Comparison of ENCODE assay signal across 24 cellular contexts in genomic region chr15:65996901-65997300, GRCh38.
DNase-seq lines count a peak whose midpoint lies in the region; ATAC-seq, FAIRE-seq and TF ChIP-seq lines count a peak whose summit lies in the region.
"Had no signal": no experiment of that assay in that cellular context is flagged by ENCODE, and none has a peak within 500 bp of the region (broad histone marks: within the 10 kb centered on the region; RNA-seq: fewer than 3 reads in every experiment).

No MANE protein-coding gene starts in this region.

- H3K27ac ChIP-seq in K562 (ENCODE audit: extremely low read depth, low read depth, low read length) (no peak overlapping the region), H1 (ENCODE audit: low read depth, low read length) (no peak overlapping the region), pancreas (no peak overlapping the region), smooth muscle cell (ENCODE audit: low read depth) (no peak overlapping the region)
- H3K27ac ChIP-seq: A549; BLaER1 treated with 17β-estradiol and CSF1 and Interleukin-3, amounts not matched to agents 10 nM and 100 nM; GM23248 had no signal

- H3K9me3 Mint-ChIP-seq in nephron progenitor cell = no peaks in the 10 kb centered on the region
- H3K9me3 Mint-ChIP-seq: CD4-positive, alpha-beta T cell; CD8-positive, alpha-beta memory T cell; H9 had no signal

- H3K4me3 ChIP-seq in K562 (no peak overlapping the region), H1 (ENCODE audit: extremely low read depth in 1 of 4, insufficient read depth in 2 of 4, low read depth in 3 of 4, low read length in 4 of 4) (no peak overlapping the region), pancreas (no peak overlapping the region), smooth muscle cell (no peak overlapping the region)
- H3K4me3 ChIP-seq: A549; BLaER1 treated with 17β-estradiol and CSF1 and Interleukin-3, amounts not matched to agents 10 nM and 100 nM; GM12878; GM23248 had no signal

- no peaks in the 10 kb centered on the region; the same call in 1 of the 2 replicates for H3K79me1 ChIP-seq in H1 (ENCODE audit: low read depth, low read length)

- no peak overlapping the region for H3K18ac ChIP-seq in H1 (ENCODE audit: extremely low read depth, low read length)

- no peaks in the 10 kb centered on the region for H3K36me3 Mint-ChIP-seq in nephron progenitor cell (ENCODE audit: low read depth)
- H3K36me3 Mint-ChIP-seq: CD14-positive monocyte; CD8-positive, alpha-beta memory T cell had no signal

- no peak overlapping the region for H3K4me3 Mint-ChIP-seq in nephron progenitor cell
- H3K4me3 Mint-ChIP-seq: CD14-positive monocyte; CD4-positive, alpha-beta T cell; CD8-positive, alpha-beta memory T cell; H9 had no signal

- peak in 1 of 4 experiments; percentile 14 for DNase-seq in K562 (ENCODE audit: extremely low read depth in 1 of 4, low spot score in 3 of 4)
- no peak for DNase-seq in H1 (ENCODE audit: low read depth in 1 of 2, low spot score in 2 of 2)
- DNase-seq in nephron progenitor cell = peak; percentile 20
- DNase-seq in pancreas = no peak
- DNase-seq in smooth muscle cell (lab: John Stamatoyannopoulos, UW; ENCODE audit: unreplicated experiment) = no peak
- DNase-seq: 8988T; ACHN; AML-193; BE2C; CD4-positive, alpha-beta T cell; CD8-positive, alpha-beta memory T cell; DMS 273 treated with DMSO at 0.1 percent for 48 hours; DMS79; EL; GDM1; GM23248; H9 had no signal

- POLR2A ChIA-PET in K562 (lab: Yijun Ruan, JAX) = interaction anchor here (0.5 to 0.7 kb wide), 2 partner anchors 325 to 349 kb away, joined by 3 read pairs; no protein-coding TSS in a partner anchor
- POLR2A ChIA-PET in H1 (lab: Charles Lee; ENCODE audit: partially characterized antibody) = no interaction called here

- intact Hi-C loops in K562 (cut with micrococcal nuclease) = no loop called here
- intact Hi-C loops in pancreas (cut with DNase I) = no loop called here

- H3K9me3 ChIP-seq in K562 (replicated peaks; ENCODE audit: control insufficient read depth, insufficient read depth, low read depth, low read length) (no peaks in the 10 kb centered on the region), H1 (ENCODE audit: insufficient read depth in 2 of 2, low read depth in 1 of 2, low read length in 1 of 2) (no peaks in the 10 kb centered on the region), pancreas (no peaks in the 10 kb centered on the region), smooth muscle cell (replicated peaks; ENCODE audit: low read depth) (no peaks in the 10 kb centered on the region)
- H3K9me3 ChIP-seq: A549; BE2C; BLaER1 treated with 17β-estradiol and CSF1 and Interleukin-3, amounts not matched to agents 10 nM and 100 nM had no signal

- no peak overlapping the region for H3K27ac Mint-ChIP-seq in nephron progenitor cell
- H3K27ac Mint-ChIP-seq: CD14-positive monocyte; CD4-positive, alpha-beta T cell; CD8-positive, alpha-beta memory T cell; H9 had no signal

- no peak overlapping the region for H3K4ac ChIP-seq in H1 (replicated peaks; ENCODE audit: insufficient read length, low read depth, low read length)

- TF ChIP-seq RAD21 in K562 (CRISPR knock-in tag; conservative IDR thresholded peaks at IDR 0.05 in 1 of 2, IDR thresholded peaks at IDR 0.05 in 1 of 2) (peak in 1 of 2 experiments; percentile 27; a peak in 1 of 4 replicates), H1 (IDR thresholded peaks at IDR 0.05 in 1 of 2, conservative IDR thresholded peaks at IDR 0.05 in 1 of 2; ENCODE audit: low read depth in 2 of 2, low read length in 2 of 2) (no peak)

- H3K9me1 ChIP-seq in K562 (ENCODE audit: control insufficient read depth, insufficient read depth, low read length) = no peaks in the 10 kb centered on the region

- no peak overlapping the region; the same call in 1 of the 2 replicates for H4K8ac ChIP-seq in H1 (ENCODE audit: extremely low read depth, insufficient read depth, low read length)

- H2BK20ac ChIP-seq in H1 (ENCODE audit: low read length) = no peak overlapping the region

- no peak overlapping the region for H4K91ac ChIP-seq in H1 (replicated peaks; ENCODE audit: insufficient read length, low read length)

- no peak overlapping the region for H3K23ac ChIP-seq in H1 (ENCODE audit: insufficient read length)

- no peak overlapping the region for H4K5ac ChIP-seq in H1 (ENCODE audit: insufficient read length, low read depth, low read length)

- no peak overlapping the region for H3K4me2 ChIP-seq in K562 (ENCODE audit: insufficient read depth, low read length)
- H3K4me2 ChIP-seq in H1 (ENCODE audit: insufficient read depth in 1 of 2, low read depth in 2 of 2, low read length in 2 of 2) = no peak overlapping the region
- H3K4me2 ChIP-seq in smooth muscle cell = no peak overlapping the region
- H3K4me2 ChIP-seq: A549; BLaER1 treated with 17β-estradiol and CSF1 and Interleukin-3, amounts not matched to agents 10 nM and 100 nM had no signal

- H3K79me2 ChIP-seq in K562 (ENCODE audit: control insufficient read depth, insufficient read depth, low read length) (no peaks in the 10 kb centered on the region), H1 (ENCODE audit: control insufficient read depth in 1 of 2, insufficient read depth in 2 of 2, low read length in 2 of 2) (no peaks in the 10 kb centered on the region), smooth muscle cell (ENCODE audit: low read depth) (no peaks in the 10 kb centered on the region)

- H4K20me1 ChIP-seq in K562 (replicated peaks; ENCODE audit: control insufficient read depth, insufficient read depth, low read length) (peaks cover 8% of the 10 kb centered on the region; the same call in 1 of the 2 replicates), H1 (replicated peaks in 1 of 2; ENCODE audit: control insufficient read depth in 1 of 2, insufficient read depth in 2 of 2, low read length in 2 of 2) (no peaks in the 10 kb centered on the region), smooth muscle cell (ENCODE audit: low read depth) (no peaks in the 10 kb centered on the region)

- TF ChIP-seq CTCF in K562 (IDR thresholded peaks at IDR 0.05 in 2 of 3, conservative IDR thresholded peaks at IDR 0.05 in 1 of 3; ENCODE audit: insufficient read depth in 2 of 3, low read depth in 1 of 3, low read length in 3 of 3) (0 out of 6 replicates have a peak, but pooled peaks of 2 of the 3 experiments have one; percentile 3 to 13), H1 (IDR thresholded peaks at IDR 0.05; ENCODE audit: control extremely low read depth in 1 of 3, insufficient read depth in 1 of 3, low read depth in 1 of 3, low read length in 3 of 3) (no peak), nephron progenitor cell (IDR thresholded peaks at IDR 0.05) (no peak), pancreas (IDR thresholded peaks at IDR 0.05) (no peak), smooth muscle cell (IDR thresholded peaks at IDR 0.05; ENCODE audit: borderline replicate concordance, insufficient read depth, poor library complexity, severe bottlenecking) (no peak)

- no peak overlapping the region for H3K9ac ChIP-seq in K562 (ENCODE audit: insufficient read depth in 1 of 2, low read depth in 2 of 2, low read length in 2 of 2)
- H3K9ac ChIP-seq in H1 (replicated peaks in 1 of 4; ENCODE audit: extremely low read depth in 1 of 4, low read depth in 3 of 4, low read length in 3 of 4) = no peak overlapping the region
- H3K9ac ChIP-seq in smooth muscle cell (ENCODE audit: low read depth) = no peak overlapping the region
- H3K9ac ChIP-seq: BLaER1 treated with 17β-estradiol and CSF1 and Interleukin-3, amounts not matched to agents 10 nM and 100 nM; GM23248 had no signal

- peaks cover 82% of the 10 kb centered on the region for H3K4me1 Mint-ChIP-seq in nephron progenitor cell
- H3K4me1 Mint-ChIP-seq: CD14-positive monocyte; CD8-positive, alpha-beta memory T cell had no signal

- no peak overlapping the region for H2BK5ac ChIP-seq in H1 (ENCODE audit: low read depth, low read length)

- BruUV-seq in K562 (replicated peaks; lab: Mats Ljungman, UMichigan) = no TSS peak

- no peaks in the 10 kb centered on the region for H3K23me2 ChIP-seq in H1 (ENCODE audit: low read depth, low read length)

- CTCF ChIA-PET in K562 (lab: Yijun Ruan, JAX; ENCODE audit: low intra/inter-chr PET ratio) = no interaction called here
- CTCF ChIA-PET in H1 (lab: Charles Lee; ENCODE audit: partially characterized antibody) = interaction anchor here (0.7 to 9.7 kb wide), 6 partner anchors 16 to 94 kb away, joined by 3 to 70 read pairs (median 4); no protein-coding TSS in a partner anchor

- TF ChIP-seq POLR2A in K562 (conservative IDR thresholded peaks at IDR 0.05) (no peak), H1 (IDR thresholded peaks at IDR 0.05; ENCODE audit: control extremely low read depth in 1 of 2, low read depth in 2 of 2, low read length in 2 of 2) (no peak)

- 0 out of 2 replicates have a peak overlapping the region, but pooled peaks have one; percentile 0 for H2BK12ac ChIP-seq in H1 (ENCODE audit: low read depth, low read length)

- H2BK15ac ChIP-seq in H1 (ENCODE audit: low read length) = no peak overlapping the region

- in situ Hi-C loops in K562 (cut with MboI) = no loop called here

- H2AK5ac ChIP-seq in H1 (ENCODE audit: low read depth, low read length) = no peak overlapping the region

- TF ChIP-seq EP300 in K562 (IDR thresholded peaks at IDR 0.05; ENCODE audit: low read length) (no peak), H1 (IDR thresholded peaks at IDR 0.05; ENCODE audit: borderline replicate concordance in 1 of 2, low read depth in 2 of 2, low read length in 2 of 2) (no peak)

- H3K4me1 ChIP-seq in K562 (replicated peaks in 1 of 2; ENCODE audit: control insufficient read depth in 2 of 2, insufficient read depth in 2 of 2, low read length in 2 of 2) (no peaks in the 10 kb centered on the region), H1 (replicated peaks in 1 of 4; ENCODE audit: control insufficient read depth in 3 of 4, insufficient read depth in 4 of 4, low read length in 3 of 4) (peaks cover 1 to 23% (median 5%) of the 10 kb centered on the region in 4 experiments; a peak in 6 of 7 replicates), pancreas (no peaks in the 10 kb centered on the region), smooth muscle cell (ENCODE audit: low read depth) (peaks cover 6% of the 10 kb centered on the region)
- H3K4me1 ChIP-seq: A549; BLaER1 treated with 17β-estradiol and CSF1 and Interleukin-3, amounts not matched to agents 10 nM and 100 nM had no signal

- no peak overlapping the region for H2BK120ac ChIP-seq in H1 (replicated peaks; ENCODE audit: low read depth, low read length)

- H3K36me3 ChIP-seq in K562 (ENCODE audit: control insufficient read depth, insufficient read depth, low read length) (no peaks in the 10 kb centered on the region), H1 (ENCODE audit: control insufficient read depth in 2 of 4, insufficient read depth in 4 of 4, low read length in 3 of 4) (no peaks in the 10 kb centered on the region), pancreas (no peaks in the 10 kb centered on the region), smooth muscle cell (ENCODE audit: low read depth) (no peaks in the 10 kb centered on the region)
- H3K36me3 ChIP-seq: BE2C; BLaER1 treated with 17β-estradiol and CSF1 and Interleukin-3, amounts not matched to agents 10 nM and 100 nM had no signal

- H3K27me3 ChIP-seq in K562 (ENCODE audit: control insufficient read depth in 2 of 2, insufficient read depth in 2 of 2, low read length in 2 of 2) (peaks cover 9 to 56% of the 10 kb centered on the region in 2 experiments; a peak in 4 of 5 replicates), H1 (replicated peaks in 1 of 4; ENCODE audit: control insufficient read depth in 3 of 4, extremely low read depth in 1 of 4, insufficient read depth in 3 of 4, low read length in 3 of 4) (peaks cover 0 to 4% (median 0%) of the 10 kb centered on the region in 4 experiments; a peak in 1 of 7 replicates), pancreas (no peaks in the 10 kb centered on the region), smooth muscle cell (ENCODE audit: low read depth) (peaks cover 12% of the 10 kb centered on the region)
- H3K27me3 ChIP-seq: BE2C; BLaER1 treated with 17β-estradiol and CSF1 and Interleukin-3, amounts not matched to agents 10 nM and 100 nM had no signal

- WGBS in K562 (ENCODE audit: insufficient coverage, low coverage, missing lambda C conversion rate) = 0% methylated on average over 5 of the region's 5 CpGs
- WGBS in H1 (ENCODE audit: extremely low coverage in 1 of 2, insufficient coverage in 1 of 2, insufficient read length in 1 of 2, insufficient replicate concordance in 2 of 2, low coverage in 1 of 2, low lambda C conversion rate in 2 of 2, missing lambda C conversion rate in 1 of 2), 2 experiments = 91% methylated on average over 5 of the region's 5 CpGs; no CpG with 5 or more reads in 1 of the 2 experiments
- WGBS in pancreas, 2 donors = 74 to 82% methylated on average over 5 of the region's 5 CpGs
- 95% methylated on average over 5 of the region's 5 CpGs for WGBS in smooth muscle cell (ENCODE audit: low lambda C conversion rate)

- H3K56ac ChIP-seq in H1 (replicated peaks; ENCODE audit: insufficient read length, low read depth, low read length) = no peak overlapping the region

- no peak for FAIRE-seq in K562 (lab: Jason Lieb, UNC)
- FAIRE-seq in H1 (lab: Jason Lieb, UNC) = no peak
- FAIRE-seq in pancreas (lab: Jason Lieb, UNC) = no peak
- FAIRE-seq: A549, D721Med, GM12878 had no signal

- ATAC-seq in K562 (no peak), GM21576 (IDR thresholded peaks at IDR 0.05; ENCODE audit: unreplicated experiment) (no peak), pancreas (no peak)
- ATAC-seq: A549, GM12878, HCT116 had no signal

- H3K14ac ChIP-seq in H1 (ENCODE audit: insufficient read length) = no peak overlapping the region

- H3F3A ChIP-seq in smooth muscle cell (ENCODE audit: low read depth) = no peaks in the 10 kb centered on the region

- H3K27me3 Mint-ChIP-seq in nephron progenitor cell (ENCODE audit: low read depth, poor library complexity) = peaks cover 56% of the 10 kb centered on the region

- H2AFZ ChIP-seq in K562 (ENCODE audit: low read depth, low read length) (no peak overlapping the region), H1 (ENCODE audit: low read length) (no peak overlapping the region), smooth muscle cell (ENCODE audit: low read depth) (no peak overlapping the region)
- H2AFZ ChIP-seq: GM23248 had no signal

Comparison
In these comparisons a context has a peak if more than half of its experiments do, and no peak if none do; other contexts are left out.
1. CTCF ChIP-seq: peak in K562 (2 of 3); none in H1 (0 of 3), nephron progenitor cell (single experiment), pancreas (0 of 4) and smooth muscle cell (single experiment).
2. Of the 49 proteins assayed by ChIP-seq in both K562 and H1: peak only in K562: CTCF; only in H1: none; in both: none; in neither: 47; mixed calls (peak in some experiments, not most) for 1.